ENCODE assay signal across 13 cellular contexts in the genomic region with DNA sequence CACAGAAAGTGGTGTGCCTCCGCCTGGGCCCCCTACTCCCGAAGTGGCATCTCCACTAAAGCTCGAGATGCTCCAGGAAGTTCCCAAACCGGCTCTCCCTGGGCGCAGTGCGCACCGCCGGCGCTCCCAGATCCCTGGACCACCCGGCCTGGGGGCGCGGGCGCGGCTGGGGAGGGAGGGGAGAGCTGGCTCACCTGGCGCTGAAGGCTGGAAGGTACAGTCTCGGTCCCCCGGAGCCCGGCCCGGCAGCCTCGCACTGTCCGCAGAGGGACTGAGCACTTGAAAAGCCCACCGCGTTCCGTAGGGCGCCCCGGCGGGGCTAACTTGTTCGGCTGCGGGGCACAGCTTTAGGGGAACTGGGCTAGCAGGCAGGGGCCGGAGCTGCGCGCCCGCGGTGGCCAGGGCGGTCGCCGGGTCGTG. TPM values are rescaled to one million over a fixed set of nuclear protein-coding genes. Genes with fewer than 3 reads are reported as not detected.
DNase-seq lines count a peak whose midpoint lies in the region; ATAC-seq, FAIRE-seq and TF ChIP-seq lines count a peak whose summit lies in the region.
"Had no signal": no experiment of that assay in that cellular context is flagged by ENCODE, and none has a peak within 500 bp of the region (broad histone marks: within the 10 kb centered on the region; RNA-seq: fewer than 3 reads in every experiment).

No MANE protein-coding gene starts in this region.

- H3K9ac ChIP-seq in H1 (replicated peaks in 1 of 4; ENCODE audit: extremely low read depth in 1 of 4, low read depth in 3 of 4, low read length in 3 of 4) (peak overlapping the region in 1 of 4 experiments; percentile 54; a peak in 2 of 7 replicates), mesendoderm (ENCODE audit: low read length) (peak overlapping the region; percentile 47)

- H3K27ac Mint-ChIP-seq in activated naive CD8-positive, alpha-beta T cell treated with anti-CD3 and anti-CD28 coated beads, Interleukin-2, amount 50 U/mL, for 24 hours = no peak overlapping the region
- H3K27ac Mint-ChIP-seq in activated naive CD8-positive, alpha-beta T cell treated with anti-CD3 and anti-CD28 coated beads for 36 hours = no peak overlapping the region
- H3K27ac Mint-ChIP-seq in type B pancreatic cell = no peak overlapping the region

- peak overlapping the region; percentile 75; the same call in 1 of the 2 replicates for H2AFZ ChIP-seq in H1 (ENCODE audit: low read length)

- H3K56ac ChIP-seq in H1 (replicated peaks; ENCODE audit: insufficient read length, low read depth, low read length) (no peak overlapping the region), mesendoderm (ENCODE audit: low read length) (peak overlapping the region; percentile 74)

- H2AK5ac ChIP-seq in H1 (ENCODE audit: low read depth, low read length) = no peak overlapping the region
- H2AK5ac ChIP-seq in mesendoderm (ENCODE audit: low read length) = no peak overlapping the region

- H3K79me2 ChIP-seq in H1 (ENCODE audit: control insufficient read depth in 1 of 2, insufficient read depth in 2 of 2, low read length in 2 of 2) (no peaks in the 10 kb centered on the region), mesendoderm (ENCODE audit: control insufficient read depth, insufficient read depth, low read length) (no peaks in the 10 kb centered on the region)

- no peak for FAIRE-seq in H1 (lab: Jason Lieb, UNC)
- FAIRE-seq: G401.6 had no signal

- H3K14ac ChIP-seq in H1 (ENCODE audit: insufficient read length) = no peak overlapping the region

- H3K4me2 ChIP-seq in H1 (ENCODE audit: insufficient read depth in 1 of 2, low read depth in 2 of 2, low read length in 2 of 2) (peak overlapping the region; percentile 93 to 99), mesendoderm (ENCODE audit: low read length) (peak overlapping the region; percentile 98)

- no peak overlapping the region for H3K23ac ChIP-seq in H1 (ENCODE audit: insufficient read length)
- no peak overlapping the region for H3K23ac ChIP-seq in mesendoderm (ENCODE audit: low read length)

- H3K4me1 Mint-ChIP-seq in activated naive CD8-positive, alpha-beta T cell treated with anti-CD3 and anti-CD28 coated beads, Interleukin-2, amount 50 U/mL, for 24 hours = peaks cover 2% of the 10 kb centered on the region
- peaks cover 6% of the 10 kb centered on the region for H3K4me1 Mint-ChIP-seq in activated naive CD8-positive, alpha-beta T cell treated with anti-CD3 and anti-CD28 coated beads for 36 hours
- peaks cover 7% of the 10 kb centered on the region for H3K4me1 Mint-ChIP-seq in type B pancreatic cell (ENCODE audit: unreplicated experiment)

- no peak overlapping the region for H2BK120ac ChIP-seq in H1 (replicated peaks; ENCODE audit: low read depth, low read length)
- no peak overlapping the region for H2BK120ac ChIP-seq in mesendoderm (ENCODE audit: low read depth, low read length)

- H3K36me3 ChIP-seq in H1 (ENCODE audit: control insufficient read depth in 2 of 4, insufficient read depth in 4 of 4, low read length in 3 of 4) = no peaks in the 10 kb centered on the region
- no peaks in the 10 kb centered on the region for H3K36me3 ChIP-seq in mesendoderm (ENCODE audit: control insufficient read depth, insufficient read depth, low read length)

- H2BK12ac ChIP-seq in H1 (ENCODE audit: low read depth, low read length) = no peak overlapping the region

- H3K27ac ChIP-seq in H1 (ENCODE audit: low read depth, low read length) = no peak overlapping the region
- no peak overlapping the region for H3K27ac ChIP-seq in mesendoderm (ENCODE audit: low read depth, low read length)

- H4K91ac ChIP-seq in H1 (replicated peaks; ENCODE audit: insufficient read length, low read length) = no peak overlapping the region

- no peak overlapping the region for H3K4me3 Mint-ChIP-seq in activated naive CD8-positive, alpha-beta T cell treated with anti-CD3 and anti-CD28 coated beads, Interleukin-2, amount 50 U/mL, for 24 hours
- H3K4me3 Mint-ChIP-seq in activated naive CD8-positive, alpha-beta T cell treated with anti-CD3 and anti-CD28 coated beads for 36 hours = no peak overlapping the region
- peak overlapping the region; percentile 82 for H3K4me3 Mint-ChIP-seq in type B pancreatic cell

- H3K9me3 Mint-ChIP-seq in activated naive CD8-positive, alpha-beta T cell treated with anti-CD3 and anti-CD28 coated beads, Interleukin-2, amount 50 U/mL, for 24 hours = no peaks in the 10 kb centered on the region
- no peaks in the 10 kb centered on the region for H3K9me3 Mint-ChIP-seq in activated naive CD8-positive, alpha-beta T cell treated with anti-CD3 and anti-CD28 coated beads for 36 hours
- no peaks in the 10 kb centered on the region for H3K9me3 Mint-ChIP-seq in type B pancreatic cell

- no peak for DNase-seq in activated naive CD8-positive, alpha-beta T cell treated with anti-CD3 and anti-CD28 coated beads, Interleukin-2, amount 50 U/mL, for 24 hours
- no peak for DNase-seq in activated naive CD8-positive, alpha-beta T cell treated with anti-CD3 and anti-CD28 coated beads for 36 hours
- peak in 1 of 2 experiments; percentile 78 for DNase-seq in H1 (ENCODE audit: low read depth in 1 of 2, low spot score in 2 of 2)
- peak; percentile 29 for DNase-seq in mesendoderm
- DNase-seq in type B pancreatic cell (ENCODE audit: extremely low spot score, unreplicated experiment) = no peak
- DNase-seq in glomerular visceral epithelial cell (ENCODE audit: extremely low spot score) = no peak
- DNase-seq in dedifferentiated amniotic fluid mesenchymal stem cell (ENCODE audit: extremely low spot score) = no peak
- DNase-seq: activated naive CD4-positive, alpha-beta T cell treated with anti-CD3 and anti-CD28 coated beads, Interleukin-2, amount 50 U/mL, for 16 hours; NCI-H446 treated with DMSO at 0.1 percent for 48 hours had no signal

- H3K4ac ChIP-seq in H1 (replicated peaks; ENCODE audit: insufficient read length, low read depth, low read length) (no peak overlapping the region), mesendoderm (ENCODE audit: low read depth, low read length) (no peak overlapping the region)

- no peak for TF ChIP-seq POLR2A in H1 (IDR thresholded peaks at IDR 0.05; ENCODE audit: control extremely low read depth in 1 of 2, low read depth in 2 of 2, low read length in 2 of 2)

- H2BK20ac ChIP-seq in H1 (ENCODE audit: low read length) = no peak overlapping the region

- H4K5ac ChIP-seq in H1 (ENCODE audit: insufficient read length, low read depth, low read length) (no peak overlapping the region), mesendoderm (ENCODE audit: low read length) (no peak overlapping the region)

- TF ChIP-seq RAD21 in H1 (IDR thresholded peaks at IDR 0.05 in 1 of 2, conservative IDR thresholded peaks at IDR 0.05 in 1 of 2; ENCODE audit: low read depth in 2 of 2, low read length in 2 of 2) = no peak

- no peaks in the 10 kb centered on the region for H3K36me3 Mint-ChIP-seq in activated naive CD8-positive, alpha-beta T cell treated with anti-CD3 and anti-CD28 coated beads, Interleukin-2, amount 50 U/mL, for 24 hours (ENCODE audit: low read depth)
- no peaks in the 10 kb centered on the region for H3K36me3 Mint-ChIP-seq in activated naive CD8-positive, alpha-beta T cell treated with anti-CD3 and anti-CD28 coated beads for 36 hours
- H3K36me3 Mint-ChIP-seq in type B pancreatic cell = no peaks in the 10 kb centered on the region

- ATAC-seq in activated naive CD8-positive, alpha-beta T cell treated with anti-CD3 and anti-CD28 coated beads, Interleukin-2, amount 50 U/mL, for 24 hours = peak; percentile 33
- no peak for ATAC-seq in GM18502 (IDR thresholded peaks at IDR 0.05; ENCODE audit: poor library complexity, unreplicated experiment)
- ATAC-seq: HCT116 had no signal

- 3% methylated on average over 32 of the region's 38 CpGs; no CpG with 5 or more reads in 1 of the 2 experiments for WGBS in H1 (ENCODE audit: extremely low coverage in 1 of 2, insufficient coverage in 1 of 2, insufficient read length in 1 of 2, insufficient replicate concordance in 2 of 2, low coverage in 1 of 2, low lambda C conversion rate in 2 of 2, missing lambda C conversion rate in 1 of 2), 2 experiments
- no CpG with 5 or more reads among the region's 38 CpGs for WGBS in mesendoderm (ENCODE audit: extremely low coverage, insufficient coverage, low lambda C conversion rate)

- H3K27me3 Mint-ChIP-seq in activated naive CD8-positive, alpha-beta T cell treated with anti-CD3 and anti-CD28 coated beads, Interleukin-2, amount 50 U/mL, for 24 hours = peaks cover 63% of the 10 kb centered on the region
- peaks cover 72% of the 10 kb centered on the region for H3K27me3 Mint-ChIP-seq in activated naive CD8-positive, alpha-beta T cell treated with anti-CD3 and anti-CD28 coated beads for 36 hours
- peaks cover 92% of the 10 kb centered on the region for H3K27me3 Mint-ChIP-seq in type B pancreatic cell

- no peaks in the 10 kb centered on the region; a peak in 1 of 4 replicates for H3K9me3 ChIP-seq in H1 (ENCODE audit: insufficient read depth in 2 of 2, low read depth in 1 of 2, low read length in 1 of 2)

- H2BK5ac ChIP-seq in H1 (ENCODE audit: low read depth, low read length) (no peak overlapping the region), mesendoderm (ENCODE audit: low read length) (no peak overlapping the region)

- TF ChIP-seq EP300 in H1 (IDR thresholded peaks at IDR 0.05; ENCODE audit: borderline replicate concordance in 1 of 2, low read depth in 2 of 2, low read length in 2 of 2) = no peak

- CTCF ChIA-PET in H1 (lab: Charles Lee; ENCODE audit: partially characterized antibody) = interaction anchor here (1.0 to 1.4 kb wide), 2 partner anchors 78 to 100 kb away, joined by 4 to 6 read pairs; no protein-coding TSS in a partner anchor

- H2BK15ac ChIP-seq in H1 (ENCODE audit: low read length) (no peak overlapping the region), mesendoderm (replicated peaks; ENCODE audit: low read depth) (no peak overlapping the region)

- H3K79me1 ChIP-seq in H1 (ENCODE audit: low read depth, low read length) (no peaks in the 10 kb centered on the region), mesendoderm (ENCODE audit: low read length) (no peaks in the 10 kb centered on the region)

- TF ChIP-seq CTCF in H1 (IDR thresholded peaks at IDR 0.05; ENCODE audit: control extremely low read depth in 1 of 3, insufficient read depth in 1 of 3, low read depth in 1 of 3, low read length in 3 of 3) = no peak
- TF ChIP-seq CTCF in type B pancreatic cell (conservative IDR thresholded peaks at IDR 0.05) = no peak

- H3K23me2 ChIP-seq in H1 (ENCODE audit: low read depth, low read length) = peaks cover 15% of the 10 kb centered on the region; the same call in 1 of the 2 replicates

- 0 out of 7 replicates have a peak, but pooled peaks cover 0 to 2% (median 0%) of the 10 kb centered on the region in 4 experiments for H3K4me1 ChIP-seq in H1 (replicated peaks in 1 of 4; ENCODE audit: control insufficient read depth in 3 of 4, insufficient read depth in 4 of 4, low read length in 3 of 4)
- H3K4me1 ChIP-seq in mesendoderm (ENCODE audit: control insufficient read depth, low read depth, low read length) = no peaks in the 10 kb centered on the region

- peaks cover 3 to 40% (median 28%) of the 10 kb centered on the region in 4 experiments for H3K27me3 ChIP-seq in H1 (replicated peaks in 1 of 4; ENCODE audit: control insufficient read depth in 3 of 4, extremely low read depth in 1 of 4, insufficient read depth in 3 of 4, low read length in 3 of 4)
- H3K27me3 ChIP-seq in mesendoderm (ENCODE audit: insufficient read depth, low read length, poor library complexity) = peaks cover 16% of the 10 kb centered on the region

- POLR2A ChIA-PET in H1 (lab: Charles Lee; ENCODE audit: partially characterized antibody) = interaction anchor here (1.4 kb wide), 1 partner anchor 26 kb away, joined by 4 read pairs; no protein-coding TSS in a partner anchor

- peak overlapping the region; percentile 32 for H3K18ac ChIP-seq in H1 (ENCODE audit: extremely low read depth, low read length)
- H3K18ac ChIP-seq in mesendoderm (ENCODE audit: low read length) = no peak overlapping the region

- H4K8ac ChIP-seq in H1 (ENCODE audit: extremely low read depth, insufficient read depth, low read length) = no peak overlapping the region
- H4K8ac ChIP-seq in mesendoderm (ENCODE audit: low read depth, low read length) = no peak overlapping the region

- peak overlapping the region; percentile 58 to 83 (median 64) for H3K4me3 ChIP-seq in H1 (ENCODE audit: extremely low read depth in 1 of 4, insufficient read depth in 2 of 4, low read depth in 3 of 4, low read length in 4 of 4)
- peak overlapping the region; percentile 51 for H3K4me3 ChIP-seq in mesendoderm (ENCODE audit: low read length)

- no peaks in the 10 kb centered on the region for H4K20me1 ChIP-seq in H1 (replicated peaks in 1 of 2; ENCODE audit: control insufficient read depth in 1 of 2, insufficient read depth in 2 of 2, low read length in 2 of 2)

RNA-seq across cellular contexts. Expression of a gene that starts 0.6 kb away (rescaled TPM):
- not detected for total RNA-seq in activated naive CD8-positive, alpha-beta T cell treated with anti-CD3 and anti-CD28 coated beads for 36 hours
- not detected in 2 replicates for total RNA-seq in H1 (2021; fragmentation: NEBNext Ultra II Directional; extraction: Animal tissue kit (Norgen Biotek cat#: 25700))
- 0.05 and 0.06 TPM in 2 replicates for polyA plus RNA-seq in H1 (2011; rRNA removed)
- 0.06 TPM for polyA plus RNA-seq in H1 (2011; cell fraction: cytosol; rRNA removed)
- 0.04 TPM for polyA plus RNA-seq in H1 (2011; cell fraction: nucleus; rRNA removed)
- 0.05 to 0.15 TPM (median 0.10 TPM) in 4 replicates for polyA plus RNA-seq in H1 (2012, experiment 1 of 2)
- polyA plus RNA-seq in H1 (2012, experiment 2 of 2) = not detected
- polyA plus RNA-seq in H1 (2013, experiment 1 of 2) = 0.14 TPM
- polyA plus RNA-seq in H1 (2013, experiment 2 of 2) = 0.13 TPM
- 0.07 TPM in 1 of 2 replicates, not detected in the other for polyA minus RNA-seq in H1 (2011; rRNA and poly(A)+ RNA removed)
- not detected for polyA minus RNA-seq in H1 (2011; cell fraction: cytosol; rRNA and poly(A)+ RNA removed)
- polyA minus RNA-seq in H1 (2011; cell fraction: nucleus; rRNA and poly(A)+ RNA removed) = 0.20 TPM
- polyA plus RNA-seq in mesendoderm (2013, experiment 1 of 2) = 0.01 TPM
- 0.01 TPM for polyA plus RNA-seq in mesendoderm (2013, experiment 2 of 2)
- total RNA-seq in type B pancreatic cell (ENCODE audit: low replicate concordance) = 0.10 TPM in 1 of 2 replicates, not detected in the other
- total RNA-seq: osteocyte had no signal
